In genomic region chr10:11610151-11610854, GRCh38 we compare ENCODE assay signal across 8 cellular contexts. TPM values are rescaled to one million over a fixed set of nuclear protein-coding genes. Genes with fewer than 3 reads are reported as not detected.
A peak's percentile ranks its signal among the peaks of the same experiment; 100 is the strongest.
DNase-seq lines count a peak whose midpoint lies in the region; ATAC-seq, FAIRE-seq and TF ChIP-seq lines count a peak whose summit lies in the region.

No MANE protein-coding gene starts in this region.

- peaks cover 9% of the 10 kb centered on the region for H3K4me1 ChIP-seq in RWPE2 (ENCODE audit: insufficient read depth, poor library complexity, severe bottlenecking)
- peaks cover 4% of the 10 kb centered on the region for H3K4me1 ChIP-seq in rectal smooth muscle tissue (ENCODE audit: control insufficient read depth, insufficient read depth, low read length)

- H3K27ac ChIP-seq in RWPE2 (ENCODE audit: poor library complexity, severe bottlenecking): peak overlapping the region; percentile 58
- no peak overlapping the region for H3K27ac ChIP-seq in rectal smooth muscle tissue (ENCODE audit: low read depth, low read length)

- TF ChIP-seq CTCF in RWPE2 (IDR thresholded peaks at IDR 0.05; ENCODE audit: poor library complexity, severe bottlenecking) (no peak), fibroblast of mammary gland (conservative IDR thresholded peaks at IDR 0.05; ENCODE audit: control insufficient read depth, insufficient read depth, low read depth, low read length) (no peak)

- no peak for DNase-seq in GM12891 (ENCODE audit: insufficient read length, low spot score)
- no peak for DNase-seq in RWPE2 (ENCODE audit: low spot score)
- DNase-seq in fibroblast of mammary gland (ENCODE audit: low read depth): no peak
- DNase-seq in NCI-H82 (lab: John Stamatoyannopoulos, UW): no peak
- DNase-seq in NCI-H526 (lab: John Stamatoyannopoulos, UW): no peak

- H3K27me3 ChIP-seq in RWPE2 (ENCODE audit: insufficient read depth, poor library complexity, severe bottlenecking) (no peaks in the 10 kb centered on the region), rectal smooth muscle tissue (ENCODE audit: control insufficient read depth, insufficient read depth, low read length) (no peaks in the 10 kb centered on the region)

- no peaks in the 10 kb centered on the region for H3K9me3 ChIP-seq in RWPE2 (ENCODE audit: severe bottlenecking)

- TF ChIP-seq POLR2A in GM12891 (IDR thresholded peaks at IDR 0.05; ENCODE audit: low read depth, low read length): no peak; the same call in 1 of the 2 replicates

- ATAC-seq in RWPE2 (ENCODE audit: low read depth): no peak; the same call in 2 of the 3 replicates
- ATAC-seq in HG02571 (IDR thresholded peaks at IDR 0.05; ENCODE audit: unreplicated experiment): no peak
- ATAC-seq in GM21381 (IDR thresholded peaks at IDR 0.05; ENCODE audit: unreplicated experiment): no peak

- H3K4me3 ChIP-seq in RWPE2 (ENCODE audit: severe bottlenecking) (peak overlapping the region; percentile 75), fibroblast of mammary gland (ENCODE audit: control insufficient read depth, low read depth, low read length) (peak overlapping the region; percentile 86), rectal smooth muscle tissue (ENCODE audit: low read length) (peak overlapping the region; percentile 75)

- FAIRE-seq in GM12891 (lab: Jason Lieb, UNC): peak; percentile 47

- no peaks in the 10 kb centered on the region for H3K36me3 ChIP-seq in RWPE2 (ENCODE audit: low read depth)
- H3K36me3 ChIP-seq in rectal smooth muscle tissue (ENCODE audit: control insufficient read depth, insufficient read depth, low read length): no peaks in the 10 kb centered on the region

- H3K9ac ChIP-seq in rectal smooth muscle tissue (ENCODE audit: low read length): peak overlapping the region; percentile 58

TF ChIP-seq in GM12891, 5 proteins besides CTCF, POLR2A, EP300 and RAD21:
- TF ChIP-seq TAF1 (IDR thresholded peaks at IDR 0.05; ENCODE audit: low read depth, low read length) (no peak), POLR2AphosphoS5 (IDR thresholded peaks at IDR 0.05; ENCODE audit: low read depth, low read length) (no peak), SPI1 (IDR thresholded peaks at IDR 0.05; ENCODE audit: low read depth, low read length) (no peak), POU2F2 (IDR thresholded peaks at IDR 0.05; ENCODE audit: low read depth, low read length) (no peak), PAX5 (IDR thresholded peaks at IDR 0.05; ENCODE audit: insufficient read depth, low read length, severe bottlenecking) (no peak)

RNA-seq across cellular contexts. Expression of gene USP6NL, which starts 1.1 kb away (rescaled TPM):
- 15.1 TPM for polyA plus RNA-seq in GM12891 (2012; ENCODE audit: low read depth, missing spikeins)
